In the genomic region with DNA sequence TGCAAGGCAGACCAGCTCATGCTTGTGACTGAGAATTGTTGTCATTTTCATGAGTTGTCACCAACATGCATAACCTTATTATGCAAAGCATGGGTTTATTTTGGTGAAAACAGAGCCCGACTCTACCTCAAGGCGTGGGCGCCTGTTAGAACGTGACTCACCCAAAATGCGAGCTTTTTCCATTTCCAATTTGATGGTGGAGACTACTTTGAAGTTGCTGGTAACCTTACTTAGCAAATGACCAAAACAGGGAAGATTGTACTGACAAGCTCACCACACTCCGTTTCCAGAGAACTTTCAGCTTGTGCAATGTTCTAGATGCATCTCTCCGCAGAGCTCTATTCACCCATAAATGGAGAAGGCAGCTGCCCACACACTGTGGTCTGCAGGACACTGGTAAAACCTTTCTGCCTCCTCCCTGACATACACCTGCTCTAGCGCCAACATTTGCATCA, we compare ENCODE assay signal across 9 cellular contexts.
DNase-seq lines count a peak whose midpoint lies in the region; ATAC-seq, FAIRE-seq and TF ChIP-seq lines count a peak whose summit lies in the region.
"Had no signal": no experiment of that assay in that cellular context is flagged by ENCODE, and none has a peak within 500 bp of the region (broad histone marks: within the 10 kb centered on the region; RNA-seq: fewer than 3 reads in every experiment).

No MANE protein-coding gene starts in this region.

- no peaks in the 10 kb centered on the region for H3K36me3 ChIP-seq in Karpas-422 (ENCODE audit: insufficient read depth, low read length)

- H3K9me2 ChIP-seq in Karpas-422 (replicated peaks; ENCODE audit: insufficient read depth, low read length): no peaks in the 10 kb centered on the region

- no peaks in the 10 kb centered on the region for H3K4me1 ChIP-seq in Karpas-422 (ENCODE audit: low read length)

- ATAC-seq in GM18502 (IDR thresholded peaks at IDR 0.05; ENCODE audit: poor library complexity, unreplicated experiment) (peak; percentile 92), HG02588 (IDR thresholded peaks at IDR 0.05; ENCODE audit: unreplicated experiment) (peak; percentile 83)

- no peak for FAIRE-seq in D721Med (lab: Jason Lieb, UNC)

- H3K79me2 ChIP-seq in Karpas-422 (ENCODE audit: low read length): no peaks in the 10 kb centered on the region

- H4K20me1 ChIP-seq in Karpas-422 (ENCODE audit: insufficient read depth, low read depth, low read length): no peaks in the 10 kb centered on the region

- TF ChIP-seq CTCF in D721Med (IDR thresholded peaks at IDR 0.05; ENCODE audit: insufficient read depth, missing control alignments): no peak

- H3K27ac ChIP-seq in Karpas-422 (ENCODE audit: low read length): no peak overlapping the region
- H3K27ac ChIP-seq: SK-N-MC had no signal

- no peak overlapping the region for H3K9ac ChIP-seq in Karpas-422 (ENCODE audit: low read length)

- H3K27me3 ChIP-seq in Karpas-422 (ENCODE audit: low read length): no peaks in the 10 kb centered on the region

- H3K4me3 ChIP-seq in Karpas-422 (ENCODE audit: low read length): no peak overlapping the region
- H3K4me3 ChIP-seq: SK-N-MC had no signal

- no peaks in the 10 kb centered on the region for H3K9me3 ChIP-seq in Karpas-422 (ENCODE audit: low read length)

- peak; percentile 26 for DNase-seq in activated CD4-positive, CD25-positive, alpha-beta regulatory T cell treated with anti-CD3 and anti-CD28 coated beads, Interleukin-2, amount 50 U/mL, for 16 hours (ENCODE audit: low read depth, low spot score)
- DNase-seq in stimulated activated CD4-positive, alpha-beta T cell treated with anti-CD3 and anti-CD28 coated beads, Interleukin-12 subunit alpha, Interleukin-12 subunit beta, amount 100 ng/mL, for 24 hours (ENCODE audit: low read depth in 2 of 2): peak; percentile 55 to 59
- DNase-seq in kidney tubule cell (ENCODE audit: low spot score) (no peak), Karpas-422 (no peak), D721Med (ENCODE audit: insufficient read length, low spot score) (no peak), iPS-NIHi7 (ENCODE audit: extremely low spot score) (no peak)

- H2AFZ ChIP-seq in Karpas-422 (ENCODE audit: low read length): no peak overlapping the region

- H3K4me2 ChIP-seq in Karpas-422 (ENCODE audit: low read depth, low read length, poor library complexity, severe bottlenecking): no peak overlapping the region

Comparison
In these comparisons a context has a peak if more than half of its experiments do, and no peak if none do; other contexts are left out.
1. DNase-seq: peak in activated CD4-positive, CD25-positive, alpha-beta regulatory T cell treated with anti-CD3 and anti-CD28 coated beads, Interleukin-2, amount 50 U/mL, for 16 hours (single experiment) and stimulated activated CD4-positive, alpha-beta T cell treated with anti-CD3 and anti-CD28 coated beads, Interleukin-12 subunit alpha, Interleukin-12 subunit beta, amount 100 ng/mL, for 24 hours (2 of 2); none in kidney tubule cell (single experiment), Karpas-422 (single experiment), D721Med (single experiment) and iPS-NIHi7 (single experiment).